In genomic region chr10:123995461-123996131, GRCh38 we compare ENCODE assay signal across 8 cellular contexts.
A peak's percentile ranks its signal among the peaks of the same experiment; 100 is the strongest.
DNase-seq lines count a peak whose midpoint lies in the region; ATAC-seq and TF ChIP-seq lines count a peak whose summit lies in the region.

No MANE protein-coding gene starts in this region.

- no peaks in the 10 kb centered on the region for H3K9me2 ChIP-seq in PC-3 (replicated peaks; ENCODE audit: low read length)

- H3K27ac ChIP-seq in DND-41 (ENCODE audit: low read length) (peak overlapping the region; percentile 31; the same call in 1 of the 2 replicates), PC-3 (ENCODE audit: low read length) (peak overlapping the region; percentile 92), right lobe of liver (no peak overlapping the region), tibial nerve (peak overlapping the region in 2 of 4 donors; percentile 20 to 71)

- TF ChIP-seq POLR2A in right lobe of liver (IDR thresholded peaks at IDR 0.05) (no peak), tibial nerve (IDR thresholded peaks at IDR 0.05) (no peak)

- H3K4me3 Mint-ChIP-seq in dendritic cell treated with granulocyte-macrophage colony-stimulating factor and Interleukin-4, amounts not matched to agents 40 ng/mL and 50 ng/mL, for 4 days: peak overlapping the region; percentile 64

- 10% methylated on average over 4 of the region's 27 CpGs for WGBS in right lobe of liver (ENCODE audit: insufficient coverage, low coverage, low lambda C conversion rate, missing lambda C conversion rate)
- WGBS in tibial nerve, 2 donors: 20 to 33% methylated on average over 11 to 13 of the region's 27 CpGs

- no peaks in the 10 kb centered on the region for H3K79me2 ChIP-seq in DND-41 (ENCODE audit: insufficient read depth, low read length)
- no peaks in the 10 kb centered on the region for H3K79me2 ChIP-seq in PC-3 (ENCODE audit: low read length)

- no TSS peak for BruUV-seq in PC-3 (replicated peaks; lab: Mats Ljungman, UMichigan)

- peaks cover 46% of the 10 kb centered on the region for H3K27me3 Mint-ChIP-seq in dendritic cell treated with granulocyte-macrophage colony-stimulating factor and Interleukin-4, amounts not matched to agents 40 ng/mL and 50 ng/mL, for 4 days

- no peak overlapping the region for H3K9ac ChIP-seq in DND-41 (ENCODE audit: low read depth, low read length)
- peak overlapping the region; percentile 61 for H3K9ac ChIP-seq in PC-3 (ENCODE audit: low read length)

- H3K4me3 ChIP-seq in DND-41 (ENCODE audit: low read depth in 1 of 2, low read length in 2 of 2): no peak overlapping the region
- peak overlapping the region; percentile 66 for H3K4me3 ChIP-seq in PC-3 (ENCODE audit: low read length)
- peak overlapping the region in 1 of 3 donors; percentile 10 for H3K4me3 ChIP-seq in right lobe of liver
- H3K4me3 ChIP-seq in tibial nerve: peak overlapping the region in 2 of 4 donors; percentile 4 to 22

- H3K4me2 ChIP-seq in DND-41 (ENCODE audit: insufficient read depth, low read length) (no peak overlapping the region), PC-3 (ENCODE audit: low read length) (peak overlapping the region; percentile 88)

- H3K36me3 ChIP-seq in DND-41 (ENCODE audit: insufficient read depth, low read length) (no peaks in the 10 kb centered on the region), PC-3 (ENCODE audit: low read depth, low read length) (no peaks in the 10 kb centered on the region), right lobe of liver (no peaks in the 10 kb centered on the region), tibial nerve (no peaks in the 10 kb centered on the region)

- H3K9me3 ChIP-seq in DND-41 (ENCODE audit: insufficient read depth, low read length, severe bottlenecking): no peaks in the 10 kb centered on the region
- H3K9me3 ChIP-seq in PC-3 (ENCODE audit: low read length): no peaks in the 10 kb centered on the region
- no peaks in the 10 kb centered on the region for H3K9me3 ChIP-seq in right lobe of liver
- H3K9me3 ChIP-seq in tibial nerve: no peaks in the 10 kb centered on the region

- TF ChIP-seq CTCF in DND-41 (IDR thresholded peaks at IDR 0.05; ENCODE audit: borderline replicate concordance, extremely low read depth, low read length, poor library complexity, severe bottlenecking) (peak; percentile 71), PC-3 (conservative IDR thresholded peaks at IDR 0.05; ENCODE audit: low read depth, low read length) (peak; percentile 64), right lobe of liver (IDR thresholded peaks at IDR 0.05) (peak; percentile 48 to 66 (median 58)), tibial nerve (IDR thresholded peaks at IDR 0.05) (peak; percentile 16 to 44 (median 34))

- H3F3A ChIP-seq in PC-3 (ENCODE audit: low read length, unreplicated experiment): no peaks in the 10 kb centered on the region

- intact Hi-C loops in PC-3 (cut with micrococcal nuclease): loop anchor here (1.0 to 2.0 kb wide), 3 partner anchors 97 to 158 kb away; partner anchors contain the start of gene CHST15
- intact Hi-C loops in dendritic cell treated with granulocyte-macrophage colony-stimulating factor and Interleukin-4, amounts not matched to agents 40 ng/mL and 50 ng/mL, for 4 days (cut with micrococcal nuclease): loop anchor here (5.0 kb wide), 1 partner anchor 42 kb away; no protein-coding TSS in a partner anchor
- intact Hi-C loops in right lobe of liver (cut with DNase I): loop anchor here (5.0 kb wide), 2 partner anchors 382 to 397 kb away; no protein-coding TSS in a partner anchor

- H3K27me3 ChIP-seq in DND-41 (ENCODE audit: insufficient read depth, low read length, poor library complexity): no peaks in the 10 kb centered on the region
- H3K27me3 ChIP-seq in PC-3 (ENCODE audit: low read length): no peaks in the 10 kb centered on the region
- peaks cover 0 to 6% of the 10 kb centered on the region in 2 donors for H3K27me3 ChIP-seq in right lobe of liver
- peaks cover 0 to 36% of the 10 kb centered on the region in 2 donors for H3K27me3 ChIP-seq in tibial nerve

- H3K36me3 Mint-ChIP-seq in dendritic cell treated with granulocyte-macrophage colony-stimulating factor and Interleukin-4, amounts not matched to agents 40 ng/mL and 50 ng/mL, for 4 days (ENCODE audit: low read depth): no peaks in the 10 kb centered on the region

- H3K9me3 Mint-ChIP-seq in dendritic cell treated with granulocyte-macrophage colony-stimulating factor and Interleukin-4, amounts not matched to agents 40 ng/mL and 50 ng/mL, for 4 days: no peaks in the 10 kb centered on the region

- H2AFZ ChIP-seq in DND-41 (ENCODE audit: low read depth, low read length): peak overlapping the region; percentile 82; the same call in 1 of the 2 replicates
- peak overlapping the region; percentile 79 for H2AFZ ChIP-seq in PC-3 (ENCODE audit: low read length)

- TF ChIP-seq EP300 in tibial nerve (IDR thresholded peaks at IDR 0.05): no peak

- peak; percentile 39 for DNase-seq in DND-41
- DNase-seq in PC-3: peak; percentile 76
- DNase-seq in right lobe of liver: peak; percentile 65 to 78 (median 70)
- DNase-seq in tibial nerve (ENCODE audit: low spot score in 2 of 2): no peak
- DNase-seq in NCI-H2171 treated with DMSO at 0.1 percent for 48 hours (lab: John Stamatoyannopoulos, UW): no peak

- POLR2A ChIA-PET in PC-3 (lab: Charles Lee; ENCODE audit: unreplicated experiment): interaction anchor here (0.6 kb wide), 1 partner anchor 461 kb away, joined by 3 read pairs; no protein-coding TSS in a partner anchor

- H3K27ac Mint-ChIP-seq in dendritic cell treated with granulocyte-macrophage colony-stimulating factor and Interleukin-4, amounts not matched to agents 40 ng/mL and 50 ng/mL, for 4 days: peak overlapping the region; percentile 71

- CTCF ChIA-PET in PC-3 (lab: Charles Lee): interaction anchor here (0.5 to 2.6 kb wide), 5 partner anchors 95 to 403 kb away, joined by 3 to 37 read pairs (median 3); partner anchors contain the start of gene CHST15

- ATAC-seq in DND-41 (ENCODE audit: insufficient read depth, low read depth): peak; percentile 49; the same call in 2 of the 3 replicates
- ATAC-seq in GM21786 (IDR thresholded peaks at IDR 0.05; ENCODE audit: unreplicated experiment): peak; percentile 57
- peak; percentile 62 for ATAC-seq in PC-3
- ATAC-seq in right lobe of liver: peak; percentile 69 to 75 (median 71)
- ATAC-seq in GM19035 (IDR thresholded peaks at IDR 0.05; ENCODE audit: unreplicated experiment): no peak

- peaks cover 16% of the 10 kb centered on the region for H3K4me1 ChIP-seq in DND-41 (ENCODE audit: insufficient read depth, low read length)
- H3K4me1 ChIP-seq in PC-3 (ENCODE audit: insufficient read depth, low read length): peaks cover 41% of the 10 kb centered on the region
- peaks cover 0 to 13% (median 0%) of the 10 kb centered on the region in 4 donors for H3K4me1 ChIP-seq in right lobe of liver
- peaks cover 0 to 50% (median 14%) of the 10 kb centered on the region in 4 donors for H3K4me1 ChIP-seq in tibial nerve

- H4K20me1 ChIP-seq in DND-41 (ENCODE audit: insufficient read depth, low read length): no peaks in the 10 kb centered on the region
- no peaks in the 10 kb centered on the region for H4K20me1 ChIP-seq in PC-3 (ENCODE audit: low read length)

- H3K4me1 Mint-ChIP-seq in dendritic cell treated with granulocyte-macrophage colony-stimulating factor and Interleukin-4, amounts not matched to agents 40 ng/mL and 50 ng/mL, for 4 days (ENCODE audit: low read depth): peaks cover 76% of the 10 kb centered on the region

Comparison
In these comparisons a context has a peak if more than half of its experiments do, and no peak if none do; other contexts are left out.
1. DNase-seq: peak in DND-41 (single experiment), PC-3 (single experiment) and right lobe of liver (3 of 3); none in tibial nerve (0 of 2) and NCI-H2171 treated with DMSO at 0.1 percent for 48 hours (single experiment).
2. H3K27ac ChIP-seq: peak in DND-41 (single experiment) and PC-3 (single experiment); none in right lobe of liver (0 of 3).
3. Peak in every context shown above with its lines, with median percentiles within 50 percentile points of each other: CTCF ChIP-seq.